Comparison of ENCODE assay signal across 8 cellular contexts in the genomic region with DNA sequence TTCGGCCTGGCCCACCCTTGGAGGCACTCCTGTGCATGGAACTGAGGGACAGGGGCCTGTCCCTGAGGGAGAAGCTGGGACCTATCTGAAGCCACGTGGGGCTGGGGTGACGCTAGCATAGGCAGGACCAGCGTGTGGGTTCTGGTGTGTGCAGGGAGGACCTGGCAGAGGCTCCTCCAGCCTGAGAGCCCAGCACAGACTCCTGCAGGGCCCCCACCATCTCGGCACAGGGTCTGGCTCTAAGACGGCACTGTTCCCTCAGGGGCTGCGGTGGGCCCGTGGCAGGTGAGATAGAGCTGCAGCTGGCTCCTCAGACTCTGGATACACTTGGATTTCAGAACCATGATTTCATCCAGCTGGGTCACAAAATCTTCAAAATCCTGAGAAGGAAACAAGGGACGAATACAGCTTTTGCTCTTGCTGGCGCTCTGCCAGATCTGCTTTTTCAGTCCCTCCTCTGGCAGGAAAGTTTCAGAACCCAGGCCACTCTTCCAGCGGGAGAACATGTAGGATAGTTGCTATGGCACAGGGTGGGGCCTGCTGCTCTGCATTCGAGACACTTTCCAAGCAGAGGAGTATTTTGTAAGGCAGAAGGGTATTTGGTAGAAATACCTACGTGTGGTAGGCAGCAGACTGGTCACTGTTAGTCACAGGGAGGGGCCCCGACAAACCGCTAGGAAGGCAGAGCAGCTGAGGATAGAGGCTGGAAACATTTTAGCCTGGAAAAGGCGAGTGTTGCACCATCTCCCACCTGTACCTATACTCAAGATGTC.
DNase-seq lines count a peak whose midpoint lies in the region; ATAC-seq and TF ChIP-seq lines count a peak whose summit lies in the region.

No MANE protein-coding gene starts in this region.

- CTCF ChIA-PET in BJ (lab: Yijun Ruan, JAX) (interaction anchor here (0.6 to 7.6 kb wide), 29 partner anchors 12 to 350 kb away, joined by 3 to 57 read pairs (median 5); a partner anchor contains a TSS), PC-3 (lab: Charles Lee) (interaction anchor here (0.6 to 1.5 kb wide), 11 partner anchors 51 to 235 kb away, joined by 3 to 7 read pairs (median 4); a partner anchor contains a TSS)

- no peak for TF ChIP-seq EP300 in ovary (IDR thresholded peaks at IDR 0.05)

- no peak overlapping the region for H2AFZ ChIP-seq in PC-3 (ENCODE audit: low read length)

- POLR2A ChIA-PET in BJ (lab: Charles Lee), result no interaction called here
- POLR2A ChIA-PET in PC-3 (lab: Charles Lee; ENCODE audit: unreplicated experiment), result no interaction called here

- H3K4me1 ChIP-seq in PC-3 (ENCODE audit: insufficient read depth, low read length), result peaks cover 29% of the 10 kb centered on the region
- H3K4me1 ChIP-seq in esophagus squamous epithelium, result peaks cover 12 to 60% (median 27%) of the 10 kb centered on the region in 3 donors
- H3K4me1 ChIP-seq in ovary (ENCODE audit: insufficient read depth), result peaks cover 6% of the 10 kb centered on the region

- TF ChIP-seq CTCF in BJ (IDR thresholded peaks at IDR 0.05; ENCODE audit: insufficient read depth, low read depth, low read length) (no peak), PC-3 (conservative IDR thresholded peaks at IDR 0.05; ENCODE audit: low read depth, low read length) (no peak), esophagus squamous epithelium (IDR thresholded peaks at IDR 0.05) (no peak), ovary (IDR thresholded peaks at IDR 0.05) (no peak)

- H3K9ac ChIP-seq in PC-3 (ENCODE audit: low read length), result peak overlapping the region; percentile 13; the same call in 1 of the 2 replicates

- H3K27ac ChIP-seq in PC-3 (ENCODE audit: low read length) (peak overlapping the region; percentile 83), esophagus squamous epithelium (peak overlapping the region; percentile 38 to 77 (median 74)), ovary (peak overlapping the region; percentile 2 to 52)

- H3K4me3 ChIP-seq in BJ (ENCODE audit: low read depth, low read length), result no peak overlapping the region
- H3K4me3 ChIP-seq in PC-3 (ENCODE audit: low read length), result no peak overlapping the region
- H3K4me3 ChIP-seq in esophagus squamous epithelium, result no peak overlapping the region
- no peak overlapping the region for H3K4me3 ChIP-seq in ovary

- H3K9me3 ChIP-seq in PC-3 (ENCODE audit: low read length) (no peaks in the 10 kb centered on the region), esophagus squamous epithelium (no peaks in the 10 kb centered on the region), ovary (no peaks in the 10 kb centered on the region)

- H4K20me1 ChIP-seq in PC-3 (ENCODE audit: low read length), result no peaks in the 10 kb centered on the region

- no peaks in the 10 kb centered on the region for H3K79me2 ChIP-seq in PC-3 (ENCODE audit: low read length)

- peak; percentile 89 for ATAC-seq in PC-3
- ATAC-seq in HG03108 (IDR thresholded peaks at IDR 0.05; ENCODE audit: unreplicated experiment), result no peak
- no peak for ATAC-seq in HG03175 (IDR thresholded peaks at IDR 0.05; ENCODE audit: unreplicated experiment)
- no peak for ATAC-seq in GM18505 (IDR thresholded peaks at IDR 0.05; ENCODE audit: unreplicated experiment)
- no peak for ATAC-seq in GM18502 (IDR thresholded peaks at IDR 0.05; ENCODE audit: poor library complexity, unreplicated experiment)

- no TSS peak for BruUV-seq in PC-3 (replicated peaks; lab: Mats Ljungman, UMichigan)

- peaks cover 19% of the 10 kb centered on the region for H3K36me3 ChIP-seq in BJ (ENCODE audit: control insufficient read depth, insufficient read depth, low read length)
- peaks cover 8% of the 10 kb centered on the region; the same call in 1 of the 2 replicates for H3K36me3 ChIP-seq in PC-3 (ENCODE audit: low read depth, low read length)
- peaks cover 15 to 61% (median 23%) of the 10 kb centered on the region in 3 donors for H3K36me3 ChIP-seq in esophagus squamous epithelium
- H3K36me3 ChIP-seq in ovary, result no peaks in the 10 kb centered on the region

- peaks cover 11% of the 10 kb centered on the region for H3F3A ChIP-seq in PC-3 (ENCODE audit: low read length, unreplicated experiment)

- H3K27me3 ChIP-seq in BJ (ENCODE audit: control insufficient read depth, insufficient read depth, low read length) (no peaks in the 10 kb centered on the region), PC-3 (ENCODE audit: low read length) (no peaks in the 10 kb centered on the region), esophagus squamous epithelium (no peaks in the 10 kb centered on the region), ovary (no peaks in the 10 kb centered on the region)

- TF ChIP-seq POLR2A in esophagus squamous epithelium (IDR thresholded peaks at IDR 0.05) (no peak), ovary (IDR thresholded peaks at IDR 0.05) (no peak), GM18505 (IDR thresholded peaks at IDR 0.05; ENCODE audit: borderline replicate concordance, extremely low read depth, insufficient read depth, insufficient read length) (no peak)

- intact Hi-C loops in PC-3 (cut with micrococcal nuclease) (loop anchor here (5.0 kb wide), 2 partner anchors 67 to 73 kb away; a partner anchor contains a TSS), esophagus squamous epithelium (cut with DNase I) (no loop called here), ovary (cut with DNase I) (loop anchor here in 2 of 4 donors (5.0 to 10.0 kb wide), 5 partner anchors 77 to 440 kb away; a partner anchor contains a TSS)

- peak; percentile 50 for DNase-seq in BJ (ENCODE audit: low read depth)
- peak; percentile 87 for DNase-seq in PC-3
- DNase-seq in esophagus squamous epithelium (lab: John Stamatoyannopoulos, UW), result no peak
- DNase-seq in ovary, result peak in 4 of 5 donors; percentile 43 to 58 (median 53)

- H3K9me2 ChIP-seq in PC-3 (replicated peaks; ENCODE audit: low read length), result no peaks in the 10 kb centered on the region

- H3K4me2 ChIP-seq in PC-3 (ENCODE audit: low read length), result peak overlapping the region; percentile 71

- 53 to 54% methylated on average over 12 of the region's 16 CpGs for WGBS in esophagus squamous epithelium, 2 donors
- 48 to 63% (median 50%) methylated on average over 16 of the region's 16 CpGs for WGBS in ovary, 3 donors

Comparison
In these comparisons a context has a peak if more than half of its experiments do, and no peak if none do; other contexts are left out.
1. H3K27ac ChIP-seq: peak in every context shown above with its lines; median percentile 83 in PC-3; 74 in esophagus squamous epithelium; 27 in ovary.